Comparison of ENCODE assay signal across 1 cellular context in genomic region chr15:43293402-43293801, GRCh38.
TF ChIP-seq lines count a peak whose summit lies in the region.

No MANE protein-coding gene starts in this region.

TF ChIP-seq in HCT116, 20 proteins besides CTCF, POLR2A, EP300 and RAD21 (continued from another document):
- TF ChIP-seq YY1 (IDR thresholded peaks at IDR 0.05; ENCODE audit: extremely low read depth, insufficient replicate concordance, low read depth, low read length), result no peak
- no peak for TF ChIP-seq SP1 (IDR thresholded peaks at IDR 0.05; ENCODE audit: low read depth)
- TF ChIP-seq TCF7L2 (IDR thresholded peaks at IDR 0.05; ENCODE audit: borderline replicate concordance, extremely low read depth, insufficient read depth, insufficient read length), result no peak
- TF ChIP-seq CEBPB (IDR thresholded peaks at IDR 0.05; ENCODE audit: low read depth), result no peak
- no peak for TF ChIP-seq JUND (IDR thresholded peaks at IDR 0.05)
- TF ChIP-seq, protein P1, sequence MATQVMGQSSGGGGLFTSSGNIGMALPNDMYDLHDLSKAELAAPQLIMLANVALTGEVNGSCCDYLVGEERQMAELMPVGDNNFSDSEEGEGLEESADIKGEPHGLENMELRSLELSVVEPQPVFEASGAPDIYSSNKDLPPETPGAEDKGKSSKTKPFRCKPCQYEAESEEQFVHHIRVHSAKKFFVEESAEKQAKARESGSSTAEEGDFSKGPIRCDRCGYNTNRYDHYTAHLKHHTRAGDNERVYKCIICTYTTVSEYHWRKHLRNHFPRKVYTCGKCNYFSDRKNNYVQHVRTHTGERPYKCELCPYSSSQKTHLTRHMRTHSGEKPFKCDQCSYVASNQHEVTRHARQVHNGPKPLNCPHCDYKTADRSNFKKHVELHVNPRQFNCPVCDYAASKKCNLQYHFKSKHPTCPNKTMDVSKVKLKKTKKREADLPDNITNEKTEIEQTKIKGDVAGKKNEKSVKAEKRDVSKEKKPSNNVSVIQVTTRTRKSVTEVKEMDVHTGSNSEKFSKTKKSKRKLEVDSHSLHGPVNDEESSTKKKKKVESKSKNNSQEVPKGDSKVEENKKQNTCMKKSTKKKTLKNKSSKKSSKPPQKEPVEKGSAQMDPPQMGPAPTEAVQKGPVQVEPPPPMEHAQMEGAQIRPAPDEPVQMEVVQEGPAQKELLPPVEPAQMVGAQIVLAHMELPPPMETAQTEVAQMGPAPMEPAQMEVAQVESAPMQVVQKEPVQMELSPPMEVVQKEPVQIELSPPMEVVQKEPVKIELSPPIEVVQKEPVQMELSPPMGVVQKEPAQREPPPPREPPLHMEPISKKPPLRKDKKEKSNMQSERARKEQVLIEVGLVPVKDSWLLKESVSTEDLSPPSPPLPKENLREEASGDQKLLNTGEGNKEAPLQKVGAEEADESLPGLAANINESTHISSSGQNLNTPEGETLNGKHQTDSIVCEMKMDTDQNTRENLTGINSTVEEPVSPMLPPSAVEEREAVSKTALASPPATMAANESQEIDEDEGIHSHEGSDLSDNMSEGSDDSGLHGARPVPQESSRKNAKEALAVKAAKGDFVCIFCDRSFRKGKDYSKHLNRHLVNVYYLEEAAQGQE (IDR thresholded peaks at IDR 0.05; ENCODE audit: low read depth), result no peak
- TF ChIP-seq ELF1 (IDR thresholded peaks at IDR 0.05; ENCODE audit: borderline replicate concordance, low read depth), result no peak
- TF ChIP-seq, protein P2, sequence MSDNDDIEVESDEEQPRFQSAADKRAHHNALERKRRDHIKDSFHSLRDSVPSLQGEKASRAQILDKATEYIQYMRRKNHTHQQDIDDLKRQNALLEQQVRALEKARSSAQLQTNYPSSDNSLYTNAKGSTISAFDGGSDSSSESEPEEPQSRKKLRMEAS (IDR thresholded peaks at IDR 0.05), result no peak
- TF ChIP-seq SRF (IDR thresholded peaks at IDR 0.05; ENCODE audit: low read depth), result no peak
- no peak for TF ChIP-seq ZNF274 (IDR thresholded peaks at IDR 0.05; ENCODE audit: low read depth, low read length)
- no peak for TF ChIP-seq CBX3 (IDR thresholded peaks at IDR 0.05; ENCODE audit: low read depth)
